Comparison of ENCODE assay signal across 17 cellular contexts in genomic region chr15:27454281-27455060, GRCh38.
DNase-seq lines count a peak whose midpoint lies in the region; ATAC-seq and TF ChIP-seq lines count a peak whose summit lies in the region.
"Had no signal": no experiment of that assay in that cellular context is flagged by ENCODE, and none has a peak within 500 bp of the region (broad histone marks: within the 10 kb centered on the region; RNA-seq: fewer than 3 reads in every experiment).

No MANE protein-coding gene starts in this region.

- peak; percentile 92 for DNase-seq in Caki2 (ENCODE audit: low read depth)
- peak; percentile 78 for DNase-seq in OCI-M1 (lab: John Stamatoyannopoulos, UW)
- peak; percentile 65 for DNase-seq in choroid plexus epithelial cell (ENCODE audit: low read depth)
- DNase-seq in kidney glomerular epithelial cell (lab: John Stamatoyannopoulos, UW), result peak; percentile 49
- DNase-seq in activated naive CD8-positive, alpha-beta T cell treated with anti-CD3 and anti-CD28 coated beads, Interleukin-2, amount 50 U/mL, for 24 hours, result no peak
- DNase-seq in T-helper 1 cell, result no peak
- no peak for DNase-seq in C1 segment of cervical spinal cord (lab: John Stamatoyannopoulos, UW)
- DNase-seq: activated CD4-positive, alpha-beta memory T cell treated with anti-CD3 and anti-CD28 coated beads, Interleukin-2, amount 10 ng/mL, durations not matched to agents 7 days and 5 days; activated T-cell treated with anti-CD3 and anti-CD28 coated beads, Interleukin-2, amount 50 U/mL, for 72 hours; AML-193; NK-92 treated with Interleukin-12 subunit alpha and Interleukin-12 subunit beta, amount 100 ng/mL, for 24 hours; SK-N-SH; stimulated activated CD4-positive, alpha-beta T cell treated with anti-CD3 and anti-CD28 coated beads, Interleukin-4, amount 100 ng/mL, for 4 hours; trophoblast cell had no signal

- in situ Hi-C loops in Caki2 (cut with HindIII; ENCODE audit: low pct_unique_long_range_greater_than_20kb, low sequenced_read_pairs), result no loop called here

- H3K4me3 Mint-ChIP-seq in activated naive CD8-positive, alpha-beta T cell treated with anti-CD3 and anti-CD28 coated beads, Interleukin-2, amount 50 U/mL, for 24 hours, result no peak overlapping the region
- H3K4me3 Mint-ChIP-seq: activated CD4-positive, alpha-beta memory T cell treated with anti-CD3 and anti-CD28 coated beads, Interleukin-2, amount 10 ng/mL, durations not matched to agents 7 days and 5 days; activated T-cell treated with anti-CD3 and anti-CD28 coated beads, Interleukin-2, amount 50 U/mL, for 72 hours; neural crest cell had no signal

- H3K36me3 Mint-ChIP-seq in activated naive CD8-positive, alpha-beta T cell treated with anti-CD3 and anti-CD28 coated beads, Interleukin-2, amount 50 U/mL, for 24 hours (ENCODE audit: low read depth), result no peaks in the 10 kb centered on the region

- H3K9me3 Mint-ChIP-seq in activated naive CD8-positive, alpha-beta T cell treated with anti-CD3 and anti-CD28 coated beads, Interleukin-2, amount 50 U/mL, for 24 hours, result peaks cover 11% of the 10 kb centered on the region
- H3K9me3 Mint-ChIP-seq: neural crest cell had no signal

- no peak for TF ChIP-seq CTCF in choroid plexus epithelial cell (conservative IDR thresholded peaks at IDR 0.05; ENCODE audit: low read depth, low read length)

- no peak overlapping the region for H3K27ac Mint-ChIP-seq in activated naive CD8-positive, alpha-beta T cell treated with anti-CD3 and anti-CD28 coated beads, Interleukin-2, amount 50 U/mL, for 24 hours
- H3K27ac Mint-ChIP-seq: activated CD4-positive, alpha-beta memory T cell treated with anti-CD3 and anti-CD28 coated beads, Interleukin-2, amount 10 ng/mL, durations not matched to agents 7 days and 5 days; activated T-cell treated with anti-CD3 and anti-CD28 coated beads, Interleukin-2, amount 50 U/mL, for 72 hours had no signal

- H3K4me1 Mint-ChIP-seq in activated naive CD8-positive, alpha-beta T cell treated with anti-CD3 and anti-CD28 coated beads, Interleukin-2, amount 50 U/mL, for 24 hours, result no peaks in the 10 kb centered on the region
- H3K4me1 Mint-ChIP-seq: activated CD4-positive, alpha-beta memory T cell treated with anti-CD3 and anti-CD28 coated beads, Interleukin-2, amount 10 ng/mL, durations not matched to agents 7 days and 5 days; neural crest cell had no signal

- no peaks in the 10 kb centered on the region for H3K27me3 Mint-ChIP-seq in activated naive CD8-positive, alpha-beta T cell treated with anti-CD3 and anti-CD28 coated beads, Interleukin-2, amount 50 U/mL, for 24 hours
- H3K27me3 Mint-ChIP-seq: activated CD4-positive, alpha-beta memory T cell treated with anti-CD3 and anti-CD28 coated beads, Interleukin-2, amount 10 ng/mL, durations not matched to agents 7 days and 5 days had no signal

- H3K4me3 ChIP-seq in choroid plexus epithelial cell (ENCODE audit: low read depth, low read length), result no peak overlapping the region

- no peak for ATAC-seq in activated naive CD8-positive, alpha-beta T cell treated with anti-CD3 and anti-CD28 coated beads, Interleukin-2, amount 50 U/mL, for 24 hours
- no peak for ATAC-seq in HG03442 (IDR thresholded peaks at IDR 0.05; ENCODE audit: unreplicated experiment)
- ATAC-seq: activated T-cell treated with anti-CD3 and anti-CD28 coated beads, Interleukin-2, amount 50 U/mL, for 72 hours; sciatic nerve had no signal

Comparison
In these comparisons a context has a peak if more than half of its experiments do, and no peak if none do; other contexts are left out.
1. DNase-seq: peak in Caki2 (single experiment), OCI-M1 (single experiment), choroid plexus epithelial cell (single experiment) and kidney glomerular epithelial cell (single experiment); none in activated naive CD8-positive, alpha-beta T cell treated with anti-CD3 and anti-CD28 coated beads, Interleukin-2, amount 50 U/mL, for 24 hours (single experiment), T-helper 1 cell (0 of 5) and C1 segment of cervical spinal cord (0 of 14).